In genomic region chr2:10839813-10840212, GRCh38 we compare ENCODE assay signal across 18 cellular contexts. TPM values are rescaled to one million over a fixed set of nuclear protein-coding genes. Genes with fewer than 3 reads are reported as not detected.
DNase-seq lines count a peak whose midpoint lies in the region; ATAC-seq and TF ChIP-seq lines count a peak whose summit lies in the region.
"Had no signal": no experiment of that assay in that cellular context is flagged by ENCODE, and none has a peak within 500 bp of the region (broad histone marks: within the 10 kb centered on the region; RNA-seq: fewer than 3 reads in every experiment).

No MANE protein-coding gene starts in this region.

- no peaks in the 10 kb centered on the region for H3K36me3 ChIP-seq in mesendoderm (ENCODE audit: control insufficient read depth, insufficient read depth, low read length)
- H3K36me3 ChIP-seq: vagina had no signal

- no peaks in the 10 kb centered on the region for H3K79me2 ChIP-seq in mesendoderm (ENCODE audit: control insufficient read depth, insufficient read depth, low read length)

- H3K23ac ChIP-seq in mesendoderm (ENCODE audit: low read length) = no peak overlapping the region

- no peak overlapping the region for H3K4me3 ChIP-seq in choroid plexus epithelial cell (ENCODE audit: low read depth, low read length)
- no peak overlapping the region for H3K4me3 ChIP-seq in mesendoderm (ENCODE audit: low read length)
- H3K4me3 ChIP-seq: vagina had no signal

- H3K18ac ChIP-seq in mesendoderm (ENCODE audit: low read length) = no peak overlapping the region

- H3K56ac ChIP-seq in mesendoderm (ENCODE audit: low read length) = no peak overlapping the region

- H3K4me2 ChIP-seq in mesendoderm (ENCODE audit: low read length) = no peak overlapping the region

- no peak overlapping the region for H2BK5ac ChIP-seq in mesendoderm (ENCODE audit: low read length)

- H4K5ac ChIP-seq in mesendoderm (ENCODE audit: low read length) = no peak overlapping the region

- H2AK5ac ChIP-seq in mesendoderm (ENCODE audit: low read length) = no peak overlapping the region

- no peak overlapping the region for H3K9ac ChIP-seq in mesendoderm (ENCODE audit: low read length)

- ATAC-seq in GM19455 (IDR thresholded peaks at IDR 0.05; ENCODE audit: unreplicated experiment) (no peak), GM21515 (IDR thresholded peaks at IDR 0.05; ENCODE audit: unreplicated experiment) (no peak)
- ATAC-seq: naive thymus-derived CD8-positive, alpha-beta T cell; stimulated activated memory B cell treated with anti-CD40 and anti-IgM and Interleukin-4, amounts not matched to agents 10 μg/mL and 1 μg/mL and 100 μg/mL, for 72 hours had no signal

- no peaks in the 10 kb centered on the region for H3K79me1 ChIP-seq in mesendoderm (ENCODE audit: low read length)

- H3K4ac ChIP-seq in mesendoderm (ENCODE audit: low read depth, low read length) = no peak overlapping the region

- DNase-seq in ELR (ENCODE audit: low read depth) = peak; percentile 22
- DNase-seq in NCI-H460 (ENCODE audit: extremely low read depth, low read depth) = peak; percentile 32
- DNase-seq in choroid plexus epithelial cell (ENCODE audit: low read depth) = peak; percentile 36
- DNase-seq in mesendoderm = peak; percentile 54
- DNase-seq in activated CD8-positive, alpha-beta memory T cell treated with anti-CD3 and anti-CD28 coated beads, Interleukin-2, amount 50 U/mL, for 48 hours = no peak
- no peak for DNase-seq in NCI-H2171 (lab: John Stamatoyannopoulos, UW)
- DNase-seq: activated CD4-positive, CD25-positive, alpha-beta regulatory T cell treated with anti-CD3 and anti-CD28 coated beads, Interleukin-2, amount 50 U/mL, for 72 hours; activated naive CD8-positive, alpha-beta T cell treated with anti-CD3 and anti-CD28 coated beads, Interleukin-2, amount 10 ng/mL, durations not matched to agents 7 days and 5 days; activated T-cell treated with anti-CD3 and anti-CD28 coated beads for 4 hours; HFFc6; NCI-H1092; stimulated activated CD4-positive, alpha-beta T cell treated with anti-CD3 and anti-CD28 coated beads, Interleukin-4, amount 100 ng/mL, for 4 hours had no signal

- H4K8ac ChIP-seq in mesendoderm (ENCODE audit: low read depth, low read length) = no peak overlapping the region

- H3K27me3 ChIP-seq in mesendoderm (ENCODE audit: insufficient read depth, low read length, poor library complexity) = no peaks in the 10 kb centered on the region
- H3K27me3 ChIP-seq: vagina had no signal

- no peak for TF ChIP-seq CTCF in choroid plexus epithelial cell (conservative IDR thresholded peaks at IDR 0.05; ENCODE audit: low read depth, low read length)

- H3K27ac ChIP-seq in mesendoderm (ENCODE audit: low read depth, low read length) = no peak overlapping the region
- H3K27ac ChIP-seq: C4-2B, vagina had no signal

- WGBS in mesendoderm (ENCODE audit: extremely low coverage, insufficient coverage, low lambda C conversion rate) = no CpG with 5 or more reads among the region's 8 CpGs

- H2BK15ac ChIP-seq in mesendoderm (replicated peaks; ENCODE audit: low read depth) = no peak overlapping the region

- peaks cover 2% of the 10 kb centered on the region for H3K4me1 ChIP-seq in mesendoderm (ENCODE audit: control insufficient read depth, low read depth, low read length)
- H3K4me1 ChIP-seq: vagina had no signal

- no peak overlapping the region for H2BK120ac ChIP-seq in mesendoderm (ENCODE audit: low read depth, low read length)

RNA-seq across cellular contexts. Expression of gene PDIA6, which starts 27.2 kb away (rescaled TPM):
- total RNA-seq in NCI-H460 (2014; rRNA removed; shearing (Covaris generic)) = 506 and 548 TPM in 2 replicates
- polyA plus RNA-seq in NCI-H460 (2014; cell fraction: nucleus; rRNA removed) = 485 and 540 TPM in 2 replicates
- 288 TPM for polyA plus RNA-seq in mesendoderm (2013, experiment 1 of 2)
- 284 TPM for polyA plus RNA-seq in mesendoderm (2013, experiment 2 of 2)

Comparison
In these comparisons a context has a peak if more than half of its experiments do, and no peak if none do; other contexts are left out.
1. DNase-seq: peak in ELR (single experiment), NCI-H460 (single experiment), choroid plexus epithelial cell (single experiment) and mesendoderm (single experiment); none in activated CD8-positive, alpha-beta memory T cell treated with anti-CD3 and anti-CD28 coated beads, Interleukin-2, amount 50 U/mL, for 48 hours (single experiment) and NCI-H2171 (single experiment).